ENCODE assay signal across 27 cellular contexts in the genomic region with DNA sequence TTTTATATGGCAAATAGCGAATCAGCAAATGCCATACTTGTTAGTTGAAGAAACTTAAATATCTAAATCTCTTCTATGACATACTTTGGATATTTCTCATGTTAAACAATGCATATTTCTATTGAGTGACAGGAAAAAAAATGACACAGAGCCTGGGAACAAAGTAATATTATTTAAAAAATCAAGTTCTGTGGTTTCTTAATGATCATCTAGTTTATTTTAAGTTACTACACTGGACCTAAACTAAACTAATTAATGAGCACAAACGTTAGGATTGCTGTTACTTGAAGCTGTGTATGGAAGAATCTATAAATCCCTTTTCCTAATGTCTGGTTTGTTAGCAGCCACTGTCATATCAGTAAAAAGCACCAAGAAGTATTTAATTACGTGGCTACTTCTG.
"Had no signal": no experiment of that assay in that cellular context is flagged by ENCODE, and none has a peak within 500 bp of the region (broad histone marks: within the 10 kb centered on the region; RNA-seq: fewer than 3 reads in every experiment).

No MANE protein-coding gene starts in this region.

- DNase-seq: activated B cell treated with CpG ODN at 0.5 μM for 24 hours; activated CD4-positive, alpha-beta T cell treated with anti-CD3 and anti-CD28 coated beads, Interleukin-2, amount 50 U/mL, for 1 hour; activated CD8-positive, alpha-beta T cell treated with anti-CD3 and anti-CD28 coated beads for 36 hours; activated naive CD4-positive, alpha-beta T cell; activated T-cell treated with anti-CD3 and anti-CD28 coated beads, Interleukin-2, amount 50 U/mL, for 48 hours; anterior cingulate cortex; body of pancreas; cerebellar nuclear complex; effector memory CD8-positive, alpha-beta T cell; erythroblast; foreskin keratinocyte; heart left ventricle; lower lobe of right lung; mesendoderm; mucosa of descending colon; ovary; stimulated activated CD4-positive, alpha-beta T cell treated with anti-CD3 and anti-CD28 coated beads, Interleukin-12 subunit alpha, Interleukin-12 subunit beta, amount 100 ng/mL, for 4 hours; stimulated activated CD4-positive, alpha-beta T cell treated with anti-CD3 and anti-CD28 coated beads, Interleukin-4, amount 100 ng/mL, for 1 hour; stimulated activated naive CD8-positive, alpha-beta T cell treated with anti-CD3 and anti-CD28 coated beads, Interleukin-15, Interleukin-2, amounts not matched to agents 100 U/mL and 50 U/mL, for 24 hours; testis; transverse colon had no signal

- H3K27ac Mint-ChIP-seq: activated B cell treated with CpG ODN at 0.5 μM for 24 hours; activated CD8-positive, alpha-beta T cell treated with anti-CD3 and anti-CD28 coated beads for 36 hours; activated naive CD4-positive, alpha-beta T cell treated with anti-CD3 and anti-CD28 coated beads, Interleukin-2, amount 50 U/mL, for 72 hours; effector memory CD8-positive, alpha-beta T cell; natural killer cell treated with Interleukin-12 subunit alpha and Interleukin-12 subunit beta and Interleukin-15 and Interleukin-18, amount 100 ng/mL, for 72 hours; progenitor cell of endocrine pancreas had no signal

- H3K9me3 ChIP-seq: body of pancreas, lower lobe of right lung, mucosa of descending colon, ovary, testis, transverse colon had no signal

- H3K27ac ChIP-seq: body of pancreas, cardiac muscle cell, coronary artery, foreskin keratinocyte, heart left ventricle, lower lobe of right lung, ovary, skin epidermis, testis, transverse colon had no signal

- H3K36me3 ChIP-seq: cardiac muscle cell, heart left ventricle, lower lobe of right lung, ovary, transverse colon had no signal

- H3K27me3 ChIP-seq: body of pancreas, cardiac muscle cell, foreskin keratinocyte, heart left ventricle, ovary, testis, transverse colon had no signal

- H3K4me3 Mint-ChIP-seq: activated B cell treated with CpG ODN at 0.5 μM for 24 hours; activated CD8-positive, alpha-beta T cell treated with anti-CD3 and anti-CD28 coated beads for 36 hours; effector memory CD8-positive, alpha-beta T cell; natural killer cell treated with Interleukin-12 subunit alpha and Interleukin-12 subunit beta and Interleukin-15 and Interleukin-18, amount 100 ng/mL, for 72 hours had no signal

- H3K36me3 Mint-ChIP-seq: natural killer cell treated with Interleukin-12 subunit alpha and Interleukin-12 subunit beta and Interleukin-15 and Interleukin-18, amount 100 ng/mL, for 72 hours had no signal

- H3K4me3 ChIP-seq: body of pancreas, cardiac muscle cell, coronary artery, heart left ventricle, lower lobe of right lung, mucosa of descending colon, ovary, skin epidermis, testis, transverse colon had no signal

- H3K4me1 Mint-ChIP-seq: activated B cell treated with CpG ODN at 0.5 μM for 24 hours had no signal

- H3K4me1 ChIP-seq: body of pancreas, foreskin keratinocyte, heart left ventricle, lower lobe of right lung, testis, transverse colon had no signal

- H3K27me3 Mint-ChIP-seq: activated B cell treated with CpG ODN at 0.5 μM for 24 hours; activated CD8-positive, alpha-beta T cell treated with anti-CD3 and anti-CD28 coated beads for 36 hours; effector memory CD8-positive, alpha-beta T cell; natural killer cell treated with Interleukin-12 subunit alpha and Interleukin-12 subunit beta and Interleukin-15 and Interleukin-18, amount 100 ng/mL, for 72 hours; progenitor cell of endocrine pancreas had no signal

- H3K9me3 Mint-ChIP-seq: activated B cell treated with CpG ODN at 0.5 μM for 24 hours had no signal
